Comparison of ENCODE assay signal across 17 cellular contexts in genomic region chr22:50567721-50568252, GRCh38. TPM values are rescaled to one million over a fixed set of nuclear protein-coding genes. Genes with fewer than 3 reads are reported as not detected.
A peak's percentile ranks its signal among the peaks of the same experiment; 100 is the strongest.
DNase-seq lines count a peak whose midpoint lies in the region; ATAC-seq, FAIRE-seq and TF ChIP-seq lines count a peak whose summit lies in the region.
"Had no signal": no experiment of that assay in that cellular context is flagged by ENCODE, and none has a peak within 500 bp of the region (broad histone marks: within the 10 kb centered on the region; RNA-seq: fewer than 3 reads in every experiment).

No MANE protein-coding gene starts in this region.

- TF ChIP-seq RAD21 in liver (IDR thresholded peaks at IDR 0.05) = no peak
- no peak for TF ChIP-seq RAD21 in HepG2 (CRISPR knock-in tag; IDR thresholded peaks at IDR 0.05)

- H3K9me3 Mint-ChIP-seq in nephron progenitor cell (no peaks in the 10 kb centered on the region), immature natural killer cell (no peaks in the 10 kb centered on the region)
- H3K9me3 Mint-ChIP-seq: CD8-positive, alpha-beta memory T cell; IgD-negative memory B cell had no signal

- peaks cover 12 to 43% (median 22%) of the 10 kb centered on the region in 4 donors for H3K4me1 ChIP-seq in liver (ENCODE audit: control insufficient read depth in 4 of 4, insufficient read depth in 4 of 4, low read length in 3 of 4)
- peaks cover 41% of the 10 kb centered on the region for H3K4me1 ChIP-seq in HepG2 (ENCODE audit: insufficient read depth, low read length)
- peaks cover 4 to 36% (median 12%) of the 10 kb centered on the region in 4 donors for H3K4me1 ChIP-seq in transverse colon

- no peak overlapping the region for H3K4me3 Mint-ChIP-seq in nephron progenitor cell
- no peak overlapping the region for H3K4me3 Mint-ChIP-seq in immature natural killer cell

- no peaks in the 10 kb centered on the region for H3K79me2 ChIP-seq in HepG2 (ENCODE audit: insufficient read depth, low read length)

- TF ChIP-seq CTCF in liver (IDR thresholded peaks at IDR 0.05; ENCODE audit: low read depth, low read length, missing input control) (no peak), HepG2 (CRISPR knock-in tag; IDR thresholded peaks at IDR 0.05) (no peak), nephron progenitor cell (IDR thresholded peaks at IDR 0.05) (no peak), transverse colon (IDR thresholded peaks at IDR 0.05) (no peak)

- FAIRE-seq in HepG2 (lab: Jason Lieb, UNC) = no peak
- no peak for FAIRE-seq in GM12891 (lab: Jason Lieb, UNC)
- FAIRE-seq: H54 had no signal

- TF ChIP-seq POLR2A in HepG2 (IDR thresholded peaks at IDR 0.05; ENCODE audit: insufficient read depth in 1 of 2, low read depth in 2 of 2, low read length in 2 of 2) (no peak), transverse colon (IDR thresholded peaks at IDR 0.05) (no peak), GM12891 (IDR thresholded peaks at IDR 0.05; ENCODE audit: low read depth, low read length) (no peak)

- H3K36me3 Mint-ChIP-seq in nephron progenitor cell (ENCODE audit: low read depth) (peaks cover 34% of the 10 kb centered on the region), immature natural killer cell (peaks cover 0 to 4% (median 0%) of the 10 kb centered on the region in 3 donors)

- CTCF ChIA-PET in HepG2 (lab: Yijun Ruan, JAX; ENCODE audit: low intra/inter-chr PET ratio, low total read pairs) = no interaction called here

- WGBS in liver = 84% methylated on average over 7 of the region's 7 CpGs
- WGBS in HepG2 (ENCODE audit: low lambda C conversion rate) = 87% methylated on average over 7 of the region's 7 CpGs
- WGBS in transverse colon (ENCODE audit: low coverage in 1 of 2), 2 donors = 87 to 100% methylated on average over 5 to 7 of the region's 7 CpGs

- H3K4me2 ChIP-seq in HepG2 (ENCODE audit: low read depth, low read length) = no peak overlapping the region

- H4K20me1 ChIP-seq in HepG2 (ENCODE audit: insufficient read depth, low read length) = no peaks in the 10 kb centered on the region

- BruUV-seq in HepG2 (replicated peaks; lab: Mats Ljungman, UMichigan) = no TSS peak

- peaks cover 11% of the 10 kb centered on the region for H3K4me1 Mint-ChIP-seq in nephron progenitor cell
- peaks cover 10 to 11% of the 10 kb centered on the region in 2 donors for H3K4me1 Mint-ChIP-seq in immature natural killer cell

- H3K4me3 ChIP-seq in liver (ENCODE audit: low read depth in 1 of 3, low read length in 3 of 3) (no peak overlapping the region), HepG2 (replicated peaks in 1 of 3; ENCODE audit: insufficient read depth in 1 of 3, low read depth in 2 of 3, low read length in 3 of 3) (no peak overlapping the region), transverse colon (no peak overlapping the region)
- H3K4me3 ChIP-seq: BLaER1, GM23248 had no signal

- DNase-seq in HepG2 (ENCODE audit: low spot score) (no peak), NCI-H82 (lab: John Stamatoyannopoulos, UW) (peak; percentile 76), nephron progenitor cell (no peak), transverse colon (peak; percentile 6), NCI-H774 (lab: John Stamatoyannopoulos, UW) (no peak), immature natural killer cell (no peak), GM12891 (ENCODE audit: insufficient read length, low spot score) (no peak)
- DNase-seq: AML-193, DMS53, GF-D8, GM23248 had no signal

- no peak for ATAC-seq in HepG2

- in situ Hi-C loops in HepG2 (cut with HindIII; ENCODE audit: extremely low pct_ligation_motif_present, low pct_unique_long_range_greater_than_20kb) (loop anchor here (5.0 kb wide), 1 partner anchor 35 kb away; the partner anchor contains the start of gene TYMP), transverse colon (cut with MboI; ENCODE audit: low pct_ligation_motif_present in 1 of 4, low pct_unique_long_range_greater_than_20kb in 1 of 4, low sequenced_read_pairs in 3 of 4) (no loop called here)

- POLR2A ChIA-PET in HepG2 (lab: Yijun Ruan, JAX) = interaction anchor here (3.2 kb wide), 1 partner anchor 14 kb away, joined by 30 read pairs; the partner anchor contains the start of gene CHKB

- H3K27me3 Mint-ChIP-seq in nephron progenitor cell (ENCODE audit: low read depth, poor library complexity) (peaks cover 39% of the 10 kb centered on the region), immature natural killer cell (ENCODE audit: low read depth in 3 of 3) (peaks cover 1 to 5% (median 5%) of the 10 kb centered on the region in 3 donors)

- no peak overlapping the region for H2AFZ ChIP-seq in HepG2 (ENCODE audit: low read length)
- H2AFZ ChIP-seq: GM23248 had no signal

- H3K36me3 ChIP-seq in liver (ENCODE audit: control insufficient read depth in 4 of 4, insufficient read depth in 3 of 4, low read depth in 1 of 4, low read length in 3 of 4) (peaks cover 0 to 17% (median 0%) of the 10 kb centered on the region in 4 donors), HepG2 (replicated peaks in 1 of 2; ENCODE audit: control insufficient read depth in 1 of 2, insufficient read depth in 2 of 2, low read length in 2 of 2) (peaks cover 4% of the 10 kb centered on the region in 2 experiments; a peak in 2 of 5 replicates), transverse colon (no peaks in the 10 kb centered on the region)

- H3K9me3 ChIP-seq in liver (ENCODE audit: control insufficient read depth in 4 of 4, low read length in 3 of 4) (no peaks in the 10 kb centered on the region), HepG2 (ENCODE audit: low read length) (no peaks in the 10 kb centered on the region), transverse colon (no peaks in the 10 kb centered on the region)

- no peak for TF ChIP-seq EP300 in HepG2 (IDR thresholded peaks at IDR 0.05; ENCODE audit: low read depth in 2 of 2, low read length in 2 of 2)
- no peak for TF ChIP-seq EP300 in HepG2 (CRISPR knock-in tag; IDR thresholded peaks at IDR 0.05; ENCODE audit: borderline replicate concordance)
- TF ChIP-seq EP300 in transverse colon (IDR thresholded peaks at IDR 0.05; ENCODE audit: low read depth) = no peak

- intact Hi-C loops in HepG2 (cut with micrococcal nuclease; ENCODE audit: unreplicated experiment) = no loop called here
- intact Hi-C loops in transverse colon (cut with DNase I; ENCODE audit: low total_unique reads) = no loop called here

- H3K27ac Mint-ChIP-seq in nephron progenitor cell (peak overlapping the region; percentile 59), immature natural killer cell (no peak overlapping the region)
- H3K27ac Mint-ChIP-seq: IgD-negative memory B cell had no signal

- H3K27ac ChIP-seq in liver (ENCODE audit: low read depth in 1 of 2, low read length in 2 of 2) = peak overlapping the region; percentile 96 to 97
- H3K27ac ChIP-seq in HepG2 (ENCODE audit: extremely low read length, insufficient read depth, low read length) = no peak overlapping the region
- H3K27ac ChIP-seq in transverse colon = no peak overlapping the region
- H3K27ac ChIP-seq: BLaER1, GM23248 had no signal

- H3K27me3 ChIP-seq in liver (ENCODE audit: control insufficient read depth in 4 of 4, insufficient read depth in 4 of 4, low read length in 3 of 4) (no peaks in the 10 kb centered on the region), HepG2 (ENCODE audit: control insufficient read depth in 1 of 2, insufficient read depth in 2 of 2, low read length in 2 of 2) (no peaks in the 10 kb centered on the region), transverse colon (no peaks in the 10 kb centered on the region)

- H3K9ac ChIP-seq in liver (ENCODE audit: low read depth in 1 of 2, low read length in 2 of 2) (no peak overlapping the region), HepG2 (ENCODE audit: insufficient read depth, low read depth, low read length) (no peak overlapping the region)
- H3K9ac ChIP-seq: BLaER1, GM23248 had no signal

RNA-seq across cellular contexts. Expression of gene SYCE3, which starts 5.1 kb away (rescaled TPM):
- total RNA-seq in liver (1 to 10 TPM in 1 of 2 donors, not detected in 1; 2.2 TPM), HepG2 (2016; rRNA removed; fragmentation: Illumina TruSeq; extraction: Trizol) (not detected in 2 replicates), transverse colon (not detected)
- polyA plus RNA-seq in liver (under 1 TPM in 1 of 2 donors, not detected in 1; 0.45 TPM), HepG2 (2011; rRNA removed) (0.29 TPM in 1 of 2 replicates, not detected in the other), immature natural killer cell (not detected)
- total RNA-seq in HepG2 (2016; cell fraction: cytosol; rRNA removed; fragmentation: Illumina TruSeq; extraction: Trizol; ENCODE audit: low read depth) = not detected in 2 replicates
- not detected in 2 replicates for total RNA-seq in HepG2 (2016; cell fraction: insoluble cytoplasmic fraction; rRNA removed; fragmentation: Illumina TruSeq; extraction: Trizol)
- not detected in 2 replicates for total RNA-seq in HepG2 (2016; cell fraction: membrane; rRNA removed; fragmentation: Illumina TruSeq; extraction: Trizol)
- not detected in 2 replicates for total RNA-seq in HepG2 (2016; cell fraction: nucleus; rRNA removed; fragmentation: Illumina TruSeq; extraction: Trizol)
- 0.27 TPM in 1 of 2 replicates, not detected in the other for polyA plus RNA-seq in HepG2 (2011; cell fraction: cytosol; rRNA removed)
- not detected in 2 replicates for polyA plus RNA-seq in HepG2 (2011; cell fraction: nucleus; rRNA removed)
- polyA plus RNA-seq in HepG2 (2012) = not detected in 2 replicates
- not detected in 2 replicates for polyA plus RNA-seq in HepG2 (2016; cell fraction: cytosol; fragmentation: Illumina TruSeq; extraction: Trizol; ENCODE audit: low read depth)
- not detected in 2 replicates for polyA plus RNA-seq in HepG2 (2016; cell fraction: insoluble cytoplasmic fraction; fragmentation: Illumina TruSeq; extraction: Trizol; ENCODE audit: low read depth)
- not detected in 2 replicates for polyA plus RNA-seq in HepG2 (2016; cell fraction: membrane; fragmentation: Illumina TruSeq; extraction: Trizol; ENCODE audit: low read depth)
- not detected in 2 replicates for polyA plus RNA-seq in HepG2 (2016; cell fraction: nucleus; fragmentation: Illumina TruSeq; extraction: Trizol; ENCODE audit: insufficient read depth, low read depth)
- polyA minus RNA-seq in HepG2 (2011; rRNA and poly(A)+ RNA removed; ENCODE audit: low replicate concordance) = not detected in 2 replicates
- not detected in 2 replicates for polyA minus RNA-seq in HepG2 (2011; cell fraction: cytosol; rRNA and poly(A)+ RNA removed)
- polyA minus RNA-seq in HepG2 (2011; cell fraction: nucleus; rRNA and poly(A)+ RNA removed) = not detected in 2 replicates
- 1.9 TPM for polyA plus RNA-seq in GM12891 (2012; ENCODE audit: low read depth, missing spikeins)
- total RNA-seq: CD8-positive, alpha-beta memory T cell; GM23248; HT-29 had no signal
- polyA plus RNA-seq: CD8-positive, alpha-beta memory T cell; IgD-negative memory B cell had no signal

RNA-seq across cellular contexts. Expression of gene CPT1B, which starts 10.4 kb away (rescaled TPM):
- 10 to 100 TPM in 1 of 2 donors, 1 to 10 TPM in 1; 3.0 to 13.6 TPM for total RNA-seq in liver
- polyA plus RNA-seq in liver = 1 to 10 TPM; 4.0 to 5.7 TPM
- 2.3 and 9.2 TPM in 2 replicates for total RNA-seq in HepG2 (2016; rRNA removed; fragmentation: Illumina TruSeq; extraction: Trizol)
- 0.91 and 1.5 TPM in 2 replicates for total RNA-seq in HepG2 (2016; cell fraction: cytosol; rRNA removed; fragmentation: Illumina TruSeq; extraction: Trizol; ENCODE audit: low read depth)
- 1.4 and 10.1 TPM in 2 replicates for total RNA-seq in HepG2 (2016; cell fraction: insoluble cytoplasmic fraction; rRNA removed; fragmentation: Illumina TruSeq; extraction: Trizol)
- 1.9 and 2.4 TPM in 2 replicates for total RNA-seq in HepG2 (2016; cell fraction: membrane; rRNA removed; fragmentation: Illumina TruSeq; extraction: Trizol)
- total RNA-seq in HepG2 (2016; cell fraction: nucleus; rRNA removed; fragmentation: Illumina TruSeq; extraction: Trizol) = 11.6 and 16.2 TPM in 2 replicates
- polyA plus RNA-seq in HepG2 (2011; rRNA removed) = 19.5 and 26.5 TPM in 2 replicates
- 4.5 and 5.2 TPM in 2 replicates for polyA plus RNA-seq in HepG2 (2011; cell fraction: cytosol; rRNA removed)
- 177 and 200 TPM in 2 replicates for polyA plus RNA-seq in HepG2 (2011; cell fraction: nucleus; rRNA removed)
- polyA plus RNA-seq in HepG2 (2012) = 15.0 and 23.3 TPM in 2 replicates
- 0.49 and 0.80 TPM in 2 replicates for polyA plus RNA-seq in HepG2 (2016; cell fraction: cytosol; fragmentation: Illumina TruSeq; extraction: Trizol; ENCODE audit: low read depth)
- polyA plus RNA-seq in HepG2 (2016; cell fraction: insoluble cytoplasmic fraction; fragmentation: Illumina TruSeq; extraction: Trizol; ENCODE audit: low read depth) = 2.0 and 2.6 TPM in 2 replicates
- 1.7 and 2.0 TPM in 2 replicates for polyA plus RNA-seq in HepG2 (2016; cell fraction: membrane; fragmentation: Illumina TruSeq; extraction: Trizol; ENCODE audit: low read depth)
- 62.6 and 63.1 TPM in 2 replicates for polyA plus RNA-seq in HepG2 (2016; cell fraction: nucleus; fragmentation: Illumina TruSeq; extraction: Trizol; ENCODE audit: insufficient read depth, low read depth)
- 7.0 and 8.4 TPM in 2 replicates for polyA minus RNA-seq in HepG2 (2011; rRNA and poly(A)+ RNA removed; ENCODE audit: low replicate concordance)
- polyA minus RNA-seq in HepG2 (2011; cell fraction: cytosol; rRNA and poly(A)+ RNA removed) = 0.79 and 1.7 TPM in 2 replicates
- polyA minus RNA-seq in HepG2 (2011; cell fraction: nucleus; rRNA and poly(A)+ RNA removed) = 21.3 and 22.5 TPM in 2 replicates
- total RNA-seq in transverse colon = 100 to 1,000 TPM in 1 of 4 donors, 10 to 100 TPM in 3; 34.2 to 111 (median 37.6) TPM
- polyA plus RNA-seq in immature natural killer cell = 1 to 10 TPM in 1 of 3 donors, under 1 TPM in 1, not detected in 1; 0.09 to 2.9 TPM
- polyA plus RNA-seq in GM12891 (2012; ENCODE audit: low read depth, missing spikeins) = 49.4 TPM

RNA-seq across cellular contexts. Expression of gene CHKB, which starts 14.9 kb away (rescaled TPM):
- total RNA-seq in liver = 10 to 100 TPM; 18.4 to 24.2 TPM
- 10 to 100 TPM; 17.9 to 22.9 TPM for polyA plus RNA-seq in liver
- 9.9 and 24.5 TPM in 2 replicates for total RNA-seq in HepG2 (2016; rRNA removed; fragmentation: Illumina TruSeq; extraction: Trizol)
- 17.8 and 21.3 TPM in 2 replicates for total RNA-seq in HepG2 (2016; cell fraction: cytosol; rRNA removed; fragmentation: Illumina TruSeq; extraction: Trizol; ENCODE audit: low read depth)
- 10.7 and 27.7 TPM in 2 replicates for total RNA-seq in HepG2 (2016; cell fraction: insoluble cytoplasmic fraction; rRNA removed; fragmentation: Illumina TruSeq; extraction: Trizol)
- total RNA-seq in HepG2 (2016; cell fraction: membrane; rRNA removed; fragmentation: Illumina TruSeq; extraction: Trizol) = 16.6 and 17.3 TPM in 2 replicates
- total RNA-seq in HepG2 (2016; cell fraction: nucleus; rRNA removed; fragmentation: Illumina TruSeq; extraction: Trizol) = 27.3 and 33.6 TPM in 2 replicates
- 42.7 and 43.1 TPM in 2 replicates for polyA plus RNA-seq in HepG2 (2011; rRNA removed)
- polyA plus RNA-seq in HepG2 (2011; cell fraction: cytosol; rRNA removed) = 11.7 and 13.0 TPM in 2 replicates
- polyA plus RNA-seq in HepG2 (2011; cell fraction: nucleus; rRNA removed) = 163 and 176 TPM in 2 replicates
- 20.9 and 22.0 TPM in 2 replicates for polyA plus RNA-seq in HepG2 (2012)
- polyA plus RNA-seq in HepG2 (2016; cell fraction: cytosol; fragmentation: Illumina TruSeq; extraction: Trizol; ENCODE audit: low read depth) = 10.7 and 12.5 TPM in 2 replicates
- 10.1 and 10.6 TPM in 2 replicates for polyA plus RNA-seq in HepG2 (2016; cell fraction: insoluble cytoplasmic fraction; fragmentation: Illumina TruSeq; extraction: Trizol; ENCODE audit: low read depth)
- polyA plus RNA-seq in HepG2 (2016; cell fraction: membrane; fragmentation: Illumina TruSeq; extraction: Trizol; ENCODE audit: low read depth) = 12.3 and 13.1 TPM in 2 replicates
- polyA plus RNA-seq in HepG2 (2016; cell fraction: nucleus; fragmentation: Illumina TruSeq; extraction: Trizol; ENCODE audit: insufficient read depth, low read depth) = 91.8 and 97.4 TPM in 2 replicates
- polyA minus RNA-seq in HepG2 (2011; rRNA and poly(A)+ RNA removed; ENCODE audit: low replicate concordance) = 12.9 and 13.6 TPM in 2 replicates
- 3.1 TPM in 2 replicates for polyA minus RNA-seq in HepG2 (2011; cell fraction: cytosol; rRNA and poly(A)+ RNA removed)
- 20.0 and 26.5 TPM in 2 replicates for polyA minus RNA-seq in HepG2 (2011; cell fraction: nucleus; rRNA and poly(A)+ RNA removed)
- total RNA-seq in transverse colon = 100 to 1,000 TPM in 1 of 4 donors, 10 to 100 TPM in 3; 74.8 to 232 (median 86.1) TPM
- polyA plus RNA-seq in immature natural killer cell = 10 to 100 TPM; 44.0 to 51.3 (median 49.4) TPM
- 41.3 TPM for polyA plus RNA-seq in GM12891 (2012; ENCODE audit: low read depth, missing spikeins)

RNA-seq across cellular contexts. Expression of gene KLHDC7B, which starts 22.1 kb away (rescaled TPM):
- under 1 TPM in 1 of 2 donors, not detected in 1; 0.08 TPM for total RNA-seq in liver
- under 1 TPM; 0.08 to 0.16 TPM for polyA plus RNA-seq in liver
- total RNA-seq in HepG2 (2016; rRNA removed; fragmentation: Illumina TruSeq; extraction: Trizol) = not detected in 2 replicates
- total RNA-seq in HepG2 (2016; cell fraction: cytosol; rRNA removed; fragmentation: Illumina TruSeq; extraction: Trizol; ENCODE audit: low read depth) = not detected in 2 replicates
- total RNA-seq in HepG2 (2016; cell fraction: insoluble cytoplasmic fraction; rRNA removed; fragmentation: Illumina TruSeq; extraction: Trizol) = not detected in 2 replicates
- total RNA-seq in HepG2 (2016; cell fraction: membrane; rRNA removed; fragmentation: Illumina TruSeq; extraction: Trizol) = not detected in 2 replicates
- not detected in 2 replicates for total RNA-seq in HepG2 (2016; cell fraction: nucleus; rRNA removed; fragmentation: Illumina TruSeq; extraction: Trizol)
- polyA plus RNA-seq in HepG2 (2011; rRNA removed) = 0.11 and 0.17 TPM in 2 replicates
- polyA plus RNA-seq in HepG2 (2011; cell fraction: cytosol; rRNA removed) = 0.09 TPM in 2 replicates
- polyA plus RNA-seq in HepG2 (2011; cell fraction: nucleus; rRNA removed) = 0.68 and 0.81 TPM in 2 replicates
- polyA plus RNA-seq in HepG2 (2012) = 0.12 and 0.47 TPM in 2 replicates
- 0.03 TPM in 1 of 2 replicates, not detected in the other for polyA plus RNA-seq in HepG2 (2016; cell fraction: cytosol; fragmentation: Illumina TruSeq; extraction: Trizol; ENCODE audit: low read depth)
- polyA plus RNA-seq in HepG2 (2016; cell fraction: insoluble cytoplasmic fraction; fragmentation: Illumina TruSeq; extraction: Trizol; ENCODE audit: low read depth) = not detected in 2 replicates
- not detected in 2 replicates for polyA plus RNA-seq in HepG2 (2016; cell fraction: membrane; fragmentation: Illumina TruSeq; extraction: Trizol; ENCODE audit: low read depth)
- 0.09 TPM in 1 of 2 replicates, not detected in the other for polyA plus RNA-seq in HepG2 (2016; cell fraction: nucleus; fragmentation: Illumina TruSeq; extraction: Trizol; ENCODE audit: insufficient read depth, low read depth)
- 0.24 and 1.1 TPM in 2 replicates for polyA minus RNA-seq in HepG2 (2011; rRNA and poly(A)+ RNA removed; ENCODE audit: low replicate concordance)
- polyA minus RNA-seq in HepG2 (2011; cell fraction: cytosol; rRNA and poly(A)+ RNA removed) = 0.26 and 0.49 TPM in 2 replicates
- polyA minus RNA-seq in HepG2 (2011; cell fraction: nucleus; rRNA and poly(A)+ RNA removed) = 0.13 and 0.50 TPM in 2 replicates
- 1 to 10 TPM in 1 of 4 donors, under 1 TPM in 2, not detected in 1; 0.14 to 1.5 (median 0.32) TPM for total RNA-seq in transverse colon
- 1 to 10 TPM; 2.4 to 8.1 (median 4.5) TPM for polyA plus RNA-seq in immature natural killer cell
- 2.6 TPM for polyA plus RNA-seq in GM12891 (2012; ENCODE audit: low read depth, missing spikeins)
- total RNA-seq: GM23248, HT-29 had no signal

RNA-seq across cellular contexts. Expression of gene MAPK8IP2, which starts 32.8 kb away (rescaled TPM):
- total RNA-seq in liver (under 1 TPM; 0.09 to 0.17 TPM), HepG2 (2016; rRNA removed; fragmentation: Illumina TruSeq; extraction: Trizol) (2.1 and 2.6 TPM in 2 replicates), transverse colon (1 to 10 TPM; 1.1 to 3.4 (median 1.8) TPM)
- polyA plus RNA-seq in liver (under 1 TPM; 0.04 to 0.37 TPM), HepG2 (2011; rRNA removed) (1.3 and 2.2 TPM in 2 replicates), immature natural killer cell (not detected)
- 0.10 and 0.18 TPM in 2 replicates for total RNA-seq in HepG2 (2016; cell fraction: cytosol; rRNA removed; fragmentation: Illumina TruSeq; extraction: Trizol; ENCODE audit: low read depth)
- 1.6 and 2.3 TPM in 2 replicates for total RNA-seq in HepG2 (2016; cell fraction: insoluble cytoplasmic fraction; rRNA removed; fragmentation: Illumina TruSeq; extraction: Trizol)
- total RNA-seq in HepG2 (2016; cell fraction: membrane; rRNA removed; fragmentation: Illumina TruSeq; extraction: Trizol) = 0.65 and 0.77 TPM in 2 replicates
- total RNA-seq in HepG2 (2016; cell fraction: nucleus; rRNA removed; fragmentation: Illumina TruSeq; extraction: Trizol) = 1.8 and 2.3 TPM in 2 replicates
- 1.2 TPM in 2 replicates for polyA plus RNA-seq in HepG2 (2011; cell fraction: cytosol; rRNA removed)
- polyA plus RNA-seq in HepG2 (2011; cell fraction: nucleus; rRNA removed) = 4.1 and 4.5 TPM in 2 replicates
- polyA plus RNA-seq in HepG2 (2012) = 0.87 and 1.2 TPM in 2 replicates
- polyA plus RNA-seq in HepG2 (2016; cell fraction: cytosol; fragmentation: Illumina TruSeq; extraction: Trizol; ENCODE audit: low read depth) = 0.20 TPM in 2 replicates
- 1.7 and 2.3 TPM in 2 replicates for polyA plus RNA-seq in HepG2 (2016; cell fraction: insoluble cytoplasmic fraction; fragmentation: Illumina TruSeq; extraction: Trizol; ENCODE audit: low read depth)
- 0.47 and 0.71 TPM in 2 replicates for polyA plus RNA-seq in HepG2 (2016; cell fraction: membrane; fragmentation: Illumina TruSeq; extraction: Trizol; ENCODE audit: low read depth)
- 3.0 and 3.2 TPM in 2 replicates for polyA plus RNA-seq in HepG2 (2016; cell fraction: nucleus; fragmentation: Illumina TruSeq; extraction: Trizol; ENCODE audit: insufficient read depth, low read depth)
- polyA minus RNA-seq in HepG2 (2011; rRNA and poly(A)+ RNA removed; ENCODE audit: low replicate concordance) = 3.4 TPM in 1 of 2 replicates, not detected in the other
- 1.5 and 2.2 TPM in 2 replicates for polyA minus RNA-seq in HepG2 (2011; cell fraction: cytosol; rRNA and poly(A)+ RNA removed)
- polyA minus RNA-seq in HepG2 (2011; cell fraction: nucleus; rRNA and poly(A)+ RNA removed) = 1.4 and 1.5 TPM in 2 replicates
- polyA plus RNA-seq in GM12891 (2012; ENCODE audit: low read depth, missing spikeins) = 0.08 TPM
- total RNA-seq: GM23248, HT-29 had no signal
- polyA plus RNA-seq: CD8-positive, alpha-beta memory T cell; IgD-negative memory B cell had no signal

Comparison
In these comparisons a context has a peak if more than half of its experiments do, and no peak if none do; other contexts are left out.
1. H3K27ac ChIP-seq: peak in liver (2 of 2); none in HepG2 (single experiment) and transverse colon (0 of 4).
2. DNase-seq: peak in NCI-H82 (single experiment) and transverse colon (single experiment); none in HepG2 (single experiment), nephron progenitor cell (single experiment), NCI-H774 (single experiment), immature natural killer cell (0 of 3) and GM12891 (single experiment).